ENCODE assay signal across 1 cellular context in genomic region chr7:23462846-23463245, GRCh38.
TF ChIP-seq lines count a peak whose summit lies in the region.

No MANE protein-coding gene starts in this region.

TF ChIP-seq in neural cell, 6 proteins besides CTCF, POLR2A, EP300 and RAD21:
- no peak for TF ChIP-seq REST (IDR thresholded peaks at IDR 0.05; ENCODE audit: borderline replicate concordance)
- peak; percentile 50 for TF ChIP-seq SMC3 (conservative IDR thresholded peaks at IDR 0.05; ENCODE audit: poor library complexity)
